In genomic region chr11:37571248-37571647, GRCh38 we compare ENCODE assay signal across 24 cellular contexts.
"Had no signal": no experiment of that assay in that cellular context is flagged by ENCODE, and none has a peak within 500 bp of the region (broad histone marks: within the 10 kb centered on the region; RNA-seq: fewer than 3 reads in every experiment).

No MANE protein-coding gene starts in this region.

- H3K4me1 ChIP-seq: SJSA1 had no signal

- H3K4me3 ChIP-seq: SJSA1 had no signal

- H3K4me3 Mint-ChIP-seq: activated CD8-positive, alpha-beta T cell treated with anti-CD3 and anti-CD28 coated beads, Interleukin-2, amount 10 ng/mL, durations not matched to agents 7 days and 5 days; activated naive CD8-positive, alpha-beta T cell treated with anti-CD3 and anti-CD28 coated beads, Interleukin-2, amount 10 ng/mL, durations not matched to agents 7 days and 5 days; T-helper 1 cell treated with Interleukin-12 subunit alpha and Interleukin-12 subunit beta and Interleukin-4 antibody, amounts not matched to agents 30 μg/mL and 1 μg/mL, for 36 hours; WTC11 had no signal

- DNase-seq: activated CD4-positive, alpha-beta T cell treated with anti-CD3 and anti-CD28 coated beads for 48 hours; activated CD4-positive, alpha-beta T cell treated with anti-CD3 and anti-CD28 coated beads, Interleukin-2, amount 50 U/mL, for 4 hours; activated CD4-positive, CD25-positive, alpha-beta regulatory T cell treated with anti-CD3 and anti-CD28 coated beads, Interleukin-2, amount 50 U/mL, for 72 hours; activated CD8-positive, alpha-beta memory T cell treated with anti-CD3 and anti-CD28 coated beads, Interleukin-2, amount 50 U/mL, for 48 hours; activated CD8-positive, alpha-beta T cell treated with anti-CD3 and anti-CD28 coated beads, Interleukin-2, amount 10 ng/mL, durations not matched to agents 7 days and 5 days; activated naive CD4-positive, alpha-beta T cell treated with anti-CD3 and anti-CD28 coated beads, Interleukin-2, amount 50 U/mL, for 16 hours; activated naive CD8-positive, alpha-beta T cell treated with anti-CD3 and anti-CD28 coated beads, Interleukin-2, amount 10 ng/mL, durations not matched to agents 7 days and 5 days; activated T-cell treated with anti-CD3 and anti-CD28 coated beads, Interleukin-2, amount 50 U/mL, for 1 hour; amniotic stem cell; brain microvascular endothelial cell; caudate nucleus; MM.1S; NCI-H1105; NCI-H1436; NCI-H187; NCI-H2081; NCI-H446; NCI-H524; RPMI8226; SHP77 had no signal

- H3K27ac ChIP-seq: brain microvascular endothelial cell, SJSA1 had no signal

- H3K27me3 Mint-ChIP-seq: activated naive CD8-positive, alpha-beta T cell treated with anti-CD3 and anti-CD28 coated beads, Interleukin-2, amount 10 ng/mL, durations not matched to agents 7 days and 5 days had no signal

- H3K9me3 ChIP-seq: SJSA1 had no signal

- H3K27me3 ChIP-seq: brain microvascular endothelial cell, SJSA1 had no signal

- H3K27ac Mint-ChIP-seq: activated CD8-positive, alpha-beta T cell treated with anti-CD3 and anti-CD28 coated beads, Interleukin-2, amount 10 ng/mL, durations not matched to agents 7 days and 5 days; activated naive CD8-positive, alpha-beta T cell treated with anti-CD3 and anti-CD28 coated beads, Interleukin-2, amount 10 ng/mL, durations not matched to agents 7 days and 5 days; T-helper 1 cell treated with Interleukin-12 subunit alpha and Interleukin-12 subunit beta and Interleukin-4 antibody, amounts not matched to agents 30 μg/mL and 1 μg/mL, for 36 hours; WTC11 had no signal

- H3K36me3 ChIP-seq: brain microvascular endothelial cell, SJSA1 had no signal

- ATAC-seq: activated CD8-positive, alpha-beta T cell treated with anti-CD3 and anti-CD28 coated beads, Interleukin-2, amount 10 ng/mL, durations not matched to agents 7 days and 5 days; SK-N-SH treated with all-trans-retinoic acid at 6 μM for 48 hours; WTC11 had no signal

- H3K4me1 Mint-ChIP-seq: activated naive CD8-positive, alpha-beta T cell treated with anti-CD3 and anti-CD28 coated beads, Interleukin-2, amount 10 ng/mL, durations not matched to agents 7 days and 5 days; WTC11 had no signal

- H3K36me3 Mint-ChIP-seq: activated naive CD8-positive, alpha-beta T cell treated with anti-CD3 and anti-CD28 coated beads, Interleukin-2, amount 10 ng/mL, durations not matched to agents 7 days and 5 days had no signal
